9 cellular contexts compared by ENCODE assay signal in genomic region chr1:53220962-53221286, GRCh38. TPM values are rescaled to one million over a fixed set of nuclear protein-coding genes. Genes with fewer than 3 reads are reported as not detected.
DNase-seq lines count a peak whose midpoint lies in the region; ATAC-seq, FAIRE-seq and TF ChIP-seq lines count a peak whose summit lies in the region.
"Had no signal": no experiment of that assay in that cellular context is flagged by ENCODE, and none has a peak within 500 bp of the region (broad histone marks: within the 10 kb centered on the region; RNA-seq: fewer than 3 reads in every experiment).

No MANE protein-coding gene starts in this region.

- TF ChIP-seq CTCF in kidney epithelial cell (IDR thresholded peaks at IDR 0.05; ENCODE audit: insufficient read depth, low read length, poor library complexity, severe bottlenecking) (no peak), suprapubic skin (IDR thresholded peaks at IDR 0.05) (no peak)

- H3K4me3 Mint-ChIP-seq in T-helper 1 cell treated with Interleukin-12 subunit alpha and Interleukin-12 subunit beta and Interleukin-4 antibody, amounts not matched to agents 30 μg/mL and 1 μg/mL, for 36 hours = peak overlapping the region; percentile 90

- DNase-seq in T-helper 1 cell (no peak), adipocyte (ENCODE audit: low read depth) (no peak), kidney epithelial cell (ENCODE audit: low read depth) (no peak), suprapubic skin (ENCODE audit: low spot score in 2 of 2) (no peak), RCC 7860 (ENCODE audit: low spot score) (no peak)

- H3K9ac ChIP-seq in adipocyte (ENCODE audit: low read length) = peak overlapping the region; percentile 95

- no peak for FAIRE-seq in RCC 7860 (lab: Jason Lieb, UNC)
- FAIRE-seq: colon had no signal

- peaks cover 24% of the 10 kb centered on the region for H3K4me1 Mint-ChIP-seq in T-helper 1 cell treated with Interleukin-12 subunit alpha and Interleukin-12 subunit beta and Interleukin-4 antibody, amounts not matched to agents 30 μg/mL and 1 μg/mL, for 36 hours (ENCODE audit: low read depth)

- peak overlapping the region; percentile 96 for H3K27ac Mint-ChIP-seq in T-helper 1 cell treated with Interleukin-12 subunit alpha and Interleukin-12 subunit beta and Interleukin-4 antibody, amounts not matched to agents 30 μg/mL and 1 μg/mL, for 36 hours

- H3K4me3 ChIP-seq in adipocyte (ENCODE audit: low read length) (peak overlapping the region; percentile 91), kidney epithelial cell (ENCODE audit: low read depth, low read length) (peak overlapping the region; percentile 89), suprapubic skin (peak overlapping the region; percentile 66)

- TF ChIP-seq POLR2A in suprapubic skin (IDR thresholded peaks at IDR 0.05) = no peak

- H3K9me3 Mint-ChIP-seq in T-helper 1 cell treated with Interleukin-12 subunit alpha and Interleukin-12 subunit beta and Interleukin-4 antibody, amounts not matched to agents 30 μg/mL and 1 μg/mL, for 36 hours = no peaks in the 10 kb centered on the region

- WGBS in suprapubic skin = 48% methylated on average over 3 of the region's 3 CpGs

- no peaks in the 10 kb centered on the region for H3K27me3 ChIP-seq in adipocyte (replicated peaks; ENCODE audit: control insufficient read depth, insufficient read depth, low read length)
- no peaks in the 10 kb centered on the region for H3K27me3 ChIP-seq in kidney epithelial cell (ENCODE audit: control insufficient read depth, insufficient read depth, low read length)
- H3K27me3 ChIP-seq in suprapubic skin = no peaks in the 10 kb centered on the region

- H3K9me3 ChIP-seq in adipocyte (ENCODE audit: control insufficient read depth, low read length) (no peaks in the 10 kb centered on the region), suprapubic skin (no peaks in the 10 kb centered on the region)

- H3K36me3 ChIP-seq in adipocyte (ENCODE audit: control insufficient read depth, insufficient read depth, low read length, severe bottlenecking) = peaks cover 11% of the 10 kb centered on the region
- H3K36me3 ChIP-seq in kidney epithelial cell (ENCODE audit: control insufficient read depth, insufficient read depth, low read length) = no peaks in the 10 kb centered on the region
- H3K36me3 ChIP-seq in suprapubic skin = peaks cover 16% of the 10 kb centered on the region

- no peak for ATAC-seq in GM21576 (IDR thresholded peaks at IDR 0.05; ENCODE audit: unreplicated experiment)
- no peak for ATAC-seq in HG03196 (IDR thresholded peaks at IDR 0.05; ENCODE audit: unreplicated experiment)

- peaks cover 14% of the 10 kb centered on the region for H3K4me1 ChIP-seq in adipocyte (ENCODE audit: control insufficient read depth, insufficient read depth, low read length)
- H3K4me1 ChIP-seq in suprapubic skin = peaks cover 19% of the 10 kb centered on the region

- peaks cover 7% of the 10 kb centered on the region for H3K36me3 Mint-ChIP-seq in T-helper 1 cell treated with Interleukin-12 subunit alpha and Interleukin-12 subunit beta and Interleukin-4 antibody, amounts not matched to agents 30 μg/mL and 1 μg/mL, for 36 hours (ENCODE audit: low read depth)

- H3K27ac ChIP-seq in suprapubic skin = peak overlapping the region; percentile 95

- no peaks in the 10 kb centered on the region for H3K27me3 Mint-ChIP-seq in T-helper 1 cell treated with Interleukin-12 subunit alpha and Interleukin-12 subunit beta and Interleukin-4 antibody, amounts not matched to agents 30 μg/mL and 1 μg/mL, for 36 hours (ENCODE audit: low read depth)

- TF ChIP-seq EP300 in suprapubic skin (IDR thresholded peaks at IDR 0.05) = no peak

RNA-seq across cellular contexts. Expression of gene CZIB, which starts 0.5 kb away (rescaled TPM):
- total RNA-seq in kidney epithelial cell (54.8 and 55.9 TPM in 2 replicates), suprapubic skin (10 to 100 TPM; 25.2 to 60.3 (median 33.8) TPM)

RNA-seq across cellular contexts. Expression of gene MAGOH, which starts 17.4 kb away (rescaled TPM):
- total RNA-seq in kidney epithelial cell = 28.1 and 42.4 TPM in 2 replicates
- 10 to 100 TPM; 31.8 to 52.3 (median 38.5) TPM for total RNA-seq in suprapubic skin

RNA-seq across cellular contexts. Expression of gene CPT2, which starts 24.3 kb away (rescaled TPM):
- total RNA-seq in kidney epithelial cell (14.1 and 20.7 TPM in 2 replicates), suprapubic skin (10 to 100 TPM; 26.1 to 30.4 (median 29.5) TPM)
